ENCODE assay signal across 20 cellular contexts in the genomic region with DNA sequence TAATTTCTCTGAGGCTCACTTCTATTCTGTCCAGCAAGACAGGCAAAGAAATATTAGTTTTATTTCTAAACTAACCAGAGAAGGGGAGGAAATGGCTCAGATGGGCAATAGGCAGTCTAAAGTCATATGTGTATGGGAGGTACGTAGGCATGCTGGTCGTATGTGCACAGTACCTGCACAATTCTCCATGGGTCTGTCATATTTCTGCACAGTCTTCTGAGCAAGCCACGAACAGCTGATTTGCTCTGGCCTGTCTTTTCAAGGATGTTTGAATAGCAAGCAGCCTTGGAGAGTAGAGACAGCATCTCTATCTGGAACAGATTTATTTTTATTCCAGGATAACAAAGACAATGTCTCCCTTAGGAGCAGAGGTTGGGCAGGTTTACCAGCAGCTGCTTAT. TPM values are rescaled to one million over a fixed set of nuclear protein-coding genes. Genes with fewer than 3 reads are reported as not detected.
A peak's percentile ranks its signal among the peaks of the same experiment; 100 is the strongest.
DNase-seq lines count a peak whose midpoint lies in the region; TF ChIP-seq lines count a peak whose summit lies in the region.
"Had no signal": no experiment of that assay in that cellular context is flagged by ENCODE, and none has a peak within 500 bp of the region (broad histone marks: within the 10 kb centered on the region; RNA-seq: fewer than 3 reads in every experiment).

No MANE protein-coding gene starts in this region.

- H3K36me3 Mint-ChIP-seq in MCF 10A (ENCODE audit: insufficient read depth, unreplicated experiment) (no peaks in the 10 kb centered on the region), neural progenitor cell (peaks cover 2% of the 10 kb centered on the region), HFFc6 (ENCODE audit: low read depth) (no peaks in the 10 kb centered on the region)

- H3K27ac ChIP-seq in breast epithelium (no peak overlapping the region), mesenchymal stem cell (ENCODE audit: low read length, poor library complexity, severe bottlenecking) (no peak overlapping the region), neural progenitor cell (no peak overlapping the region), trophoblast cell (ENCODE audit: low read depth, low read length) (no peak overlapping the region)
- H3K27ac ChIP-seq: 22Rv1, BLaER1 had no signal

- H3K4me1 ChIP-seq in breast epithelium, result no peaks in the 10 kb centered on the region
- peaks cover 26% of the 10 kb centered on the region for H3K4me1 ChIP-seq in mesenchymal stem cell (ENCODE audit: control insufficient read depth, insufficient read depth, low read depth, low read length)
- peaks cover 2% of the 10 kb centered on the region for H3K4me1 ChIP-seq in neural progenitor cell
- H3K4me1 ChIP-seq in trophoblast cell (ENCODE audit: control insufficient read depth in 1 of 2, insufficient read depth in 2 of 2, low read length in 2 of 2), result peaks cover 10 to 17% of the 10 kb centered on the region in 2 experiments
- H3K4me1 ChIP-seq: BLaER1, Caco-2 had no signal

- H3K79me1 ChIP-seq in mesenchymal stem cell (replicated peaks; ENCODE audit: low read length, poor library complexity, severe bottlenecking) (peaks cover 27% of the 10 kb centered on the region), trophoblast cell (ENCODE audit: low read length) (peaks cover 2% of the 10 kb centered on the region)

- H3K4me1 Mint-ChIP-seq in MCF 10A (ENCODE audit: insufficient read depth, unreplicated experiment) (peaks cover 23% of the 10 kb centered on the region), neural progenitor cell (peaks cover 11% of the 10 kb centered on the region), HFFc6 (ENCODE audit: low read depth) (peaks cover 31% of the 10 kb centered on the region)

- H3K27me3 ChIP-seq in breast epithelium, result no peaks in the 10 kb centered on the region
- no peaks in the 10 kb centered on the region for H3K27me3 ChIP-seq in mesenchymal stem cell (ENCODE audit: control insufficient read depth in 1 of 2, insufficient read depth in 1 of 2, low read length in 2 of 2)
- no peaks in the 10 kb centered on the region for H3K27me3 ChIP-seq in neural progenitor cell
- H3K27me3 ChIP-seq in trophoblast cell (ENCODE audit: insufficient read depth, low read length), result no peaks in the 10 kb centered on the region
- H3K27me3 ChIP-seq: BE2C, BLaER1 had no signal

- H4K91ac ChIP-seq in mesenchymal stem cell (ENCODE audit: low read length) (no peak overlapping the region), trophoblast cell (ENCODE audit: low read depth, low read length) (no peak overlapping the region)

- no peak overlapping the region for H4K12ac ChIP-seq in trophoblast cell (ENCODE audit: low read depth, low read length)

- H2AK5ac ChIP-seq in mesenchymal stem cell (ENCODE audit: low read length, severe bottlenecking), result peak overlapping the region; percentile 27
- H2AK5ac ChIP-seq in trophoblast cell (ENCODE audit: low read length), result no peak overlapping the region

- H3K18ac ChIP-seq in mesenchymal stem cell (ENCODE audit: low read depth in 1 of 2, low read length in 2 of 2) (no peak overlapping the region), trophoblast cell (ENCODE audit: low read length) (no peak overlapping the region)

- no peaks in the 10 kb centered on the region for H3K9me3 ChIP-seq in breast epithelium
- H3K9me3 ChIP-seq in mesenchymal stem cell (ENCODE audit: control insufficient read depth, low read length), result no peaks in the 10 kb centered on the region
- no peaks in the 10 kb centered on the region for H3K9me3 ChIP-seq in neural progenitor cell (ENCODE audit: low read depth)
- peaks cover 4% of the 10 kb centered on the region for H3K9me3 ChIP-seq in trophoblast cell (ENCODE audit: insufficient read depth, low read depth, low read length)
- H3K9me3 ChIP-seq: BE2C, BLaER1, Caco-2 had no signal

- TF ChIP-seq POLR2A in breast epithelium (IDR thresholded peaks at IDR 0.05), result no peak

- intact Hi-C loops in MCF 10A (cut with micrococcal nuclease), result no loop called here
- intact Hi-C loops in breast epithelium (cut with DNase I; ENCODE audit: low total_unique reads), result no loop called here

- no peaks in the 10 kb centered on the region for H3K36me3 ChIP-seq in breast epithelium
- peaks cover 0 to 3% of the 10 kb centered on the region in 2 experiments for H3K36me3 ChIP-seq in mesenchymal stem cell (ENCODE audit: control insufficient read depth in 1 of 2, insufficient read depth in 2 of 2, low read depth in 1 of 2, low read length in 2 of 2)
- no peaks in the 10 kb centered on the region for H3K36me3 ChIP-seq in neural progenitor cell
- H3K36me3 ChIP-seq in trophoblast cell (ENCODE audit: control insufficient read depth in 1 of 2, insufficient read depth in 2 of 2, low read length in 2 of 2), result no peaks in the 10 kb centered on the region
- H3K36me3 ChIP-seq: BE2C, BLaER1 had no signal

- no peak overlapping the region for H3K23ac ChIP-seq in mesenchymal stem cell (ENCODE audit: low read length in 2 of 2)
- H3K23ac ChIP-seq in trophoblast cell (ENCODE audit: low read length), result no peak overlapping the region

- CTCF ChIA-PET in MCF 10A (lab: Yijun Ruan, JAX), result interaction anchor here (0.6 to 5.4 kb wide), 4 partner anchors 24 to 231 kb away, joined by 3 to 38 read pairs (median 4); no protein-coding TSS in a partner anchor

- no peak overlapping the region for H4K8ac ChIP-seq in mesenchymal stem cell (ENCODE audit: low read length)
- H4K8ac ChIP-seq in trophoblast cell (ENCODE audit: low read depth, low read length), result no peak overlapping the region

- peaks cover 4% of the 10 kb centered on the region for H3F3A ChIP-seq in neural progenitor cell (ENCODE audit: low read depth)

- H2BK12ac ChIP-seq in mesenchymal stem cell (ENCODE audit: low read length in 2 of 2) (peak overlapping the region in 1 of 2 experiments; percentile 29), trophoblast cell (ENCODE audit: low read length) (no peak overlapping the region)

- H3K4me3 ChIP-seq in breast epithelium, result no peak overlapping the region
- no peak overlapping the region for H3K4me3 ChIP-seq in mesenchymal stem cell (ENCODE audit: insufficient read depth in 1 of 2, low read depth in 1 of 2, low read length in 2 of 2)
- no peak overlapping the region for H3K4me3 ChIP-seq in neural progenitor cell
- no peak overlapping the region for H3K4me3 ChIP-seq in trophoblast cell (ENCODE audit: low read depth, low read length)
- H3K4me3 ChIP-seq: BLaER1 had no signal

- H3K9ac ChIP-seq in mesenchymal stem cell (ENCODE audit: low read length) (no peak overlapping the region), neural progenitor cell (no peak overlapping the region), trophoblast cell (ENCODE audit: low read length) (no peak overlapping the region)
- H3K9ac ChIP-seq: BLaER1 had no signal

- H3K4me2 ChIP-seq in mesenchymal stem cell (ENCODE audit: low read length, poor library complexity, severe bottlenecking) (no peak overlapping the region), neural progenitor cell (no peak overlapping the region), trophoblast cell (ENCODE audit: low read length) (no peak overlapping the region)
- H3K4me2 ChIP-seq: BLaER1 had no signal

- H2BK5ac ChIP-seq in mesenchymal stem cell (ENCODE audit: low read depth, low read length, poor library complexity, severe bottlenecking), result no peak overlapping the region
- H2BK5ac ChIP-seq in trophoblast cell (ENCODE audit: low read depth, low read length, poor library complexity), result no peak overlapping the region

- H2BK120ac ChIP-seq in mesenchymal stem cell (ENCODE audit: low read depth, low read length), result no peak overlapping the region
- no peak overlapping the region for H2BK120ac ChIP-seq in trophoblast cell (ENCODE audit: insufficient read depth, low read length, poor library complexity)

- POLR2A ChIA-PET in MCF 10A (lab: Yijun Ruan, JAX), result interaction anchor here (1.5 kb wide), 1 partner anchor 10 kb away, joined by 4 read pairs; no protein-coding TSS in a partner anchor

- H2AFZ ChIP-seq in mesenchymal stem cell (ENCODE audit: low read depth, low read length) (no peak overlapping the region), neural progenitor cell (replicated peaks) (no peak overlapping the region), trophoblast cell (ENCODE audit: insufficient read depth, low read length, poor library complexity) (no peak overlapping the region)

- H3K4ac ChIP-seq in mesenchymal stem cell (ENCODE audit: low read depth in 1 of 2, low read length in 2 of 2), result no peak overlapping the region
- H3K4ac ChIP-seq in trophoblast cell (ENCODE audit: low read depth, low read length), result no peak overlapping the region

- no peaks in the 10 kb centered on the region for H3K27me3 Mint-ChIP-seq in MCF 10A (ENCODE audit: insufficient read depth, unreplicated experiment)
- H3K27me3 Mint-ChIP-seq in neural progenitor cell (ENCODE audit: insufficient read depth, low read depth), result peaks cover 5% of the 10 kb centered on the region
- no peaks in the 10 kb centered on the region for H3K27me3 Mint-ChIP-seq in HFFc6 (ENCODE audit: insufficient read depth)
- H3K27me3 Mint-ChIP-seq: CD4-positive, alpha-beta T cell had no signal

- TF ChIP-seq CTCF in MCF 10A (IDR thresholded peaks at IDR 0.05; ENCODE audit: unreplicated experiment), result no peak
- TF ChIP-seq CTCF in breast epithelium (IDR thresholded peaks at IDR 0.05), result no peak
- TF ChIP-seq CTCF in neural progenitor cell (IDR thresholded peaks at IDR 0.05), result no peak
- TF ChIP-seq CTCF in HFFc6 (IDR thresholded peaks at IDR 0.05), result no peak

- H3K9me3 Mint-ChIP-seq in MCF 10A (ENCODE audit: unreplicated experiment) (no peaks in the 10 kb centered on the region), neural progenitor cell (no peaks in the 10 kb centered on the region), HFFc6 (no peaks in the 10 kb centered on the region)
- H3K9me3 Mint-ChIP-seq: CD4-positive, alpha-beta T cell; CD8-positive, alpha-beta T cell had no signal

- no peaks in the 10 kb centered on the region for H4K20me1 ChIP-seq in neural progenitor cell (ENCODE audit: low read depth)

- no TSS peak for BruUV-seq in MCF 10A (replicated peaks; lab: Mats Ljungman, UMichigan)

- no peak overlapping the region for H2BK15ac ChIP-seq in mesenchymal stem cell (ENCODE audit: low read depth, poor library complexity, severe bottlenecking)

- DNase-seq in MCF 10A (ENCODE audit: unreplicated experiment) (no peak), breast epithelium (ENCODE audit: low spot score in 2 of 2) (no peak), mesenchymal stem cell (no peak), neural progenitor cell (ENCODE audit: low spot score) (no peak), trophoblast cell (peak; percentile 63 to 67), anterior cingulate cortex (lab: John Stamatoyannopoulos, UW) (no peak), occipital lobe (lab: John Stamatoyannopoulos, UW) (no peak), HFFc6 (no peak)
- DNase-seq: ACHN; BE2C; C1 segment of cervical spinal cord; Caco-2; Calu3; CD4-positive, alpha-beta T cell; CD8-positive, alpha-beta T cell; DMS79 treated with DMSO at 0.1 percent for 48 hours; GF-D8 had no signal

- H3K14ac ChIP-seq in mesenchymal stem cell (ENCODE audit: low read length in 2 of 2) (no peak overlapping the region), trophoblast cell (ENCODE audit: low read length) (no peak overlapping the region)

- H3K27ac Mint-ChIP-seq in MCF 10A (ENCODE audit: low read depth, unreplicated experiment) (peak overlapping the region; percentile 30), neural progenitor cell (peak overlapping the region; percentile 72), HFFc6 (no peak overlapping the region)
- H3K27ac Mint-ChIP-seq: CD4-positive, alpha-beta T cell; CD8-positive, alpha-beta T cell had no signal

- 94% methylated on average over 2 of the region's 3 CpGs for WGBS in mesenchymal stem cell
- WGBS in trophoblast cell (ENCODE audit: extremely low coverage, insufficient coverage, insufficient read length), result no CpG with 5 or more reads among the region's 3 CpGs

- H3K4me3 Mint-ChIP-seq in MCF 10A (ENCODE audit: unreplicated experiment), result no peak overlapping the region
- no peak overlapping the region for H3K4me3 Mint-ChIP-seq in neural progenitor cell
- H3K4me3 Mint-ChIP-seq in HFFc6, result no peak overlapping the region
- H3K4me3 Mint-ChIP-seq: CD14-positive monocyte; CD4-positive, alpha-beta T cell; CD8-positive, alpha-beta T cell had no signal

- H3K79me2 ChIP-seq in neural progenitor cell (ENCODE audit: low read depth) (no peaks in the 10 kb centered on the region), trophoblast cell (ENCODE audit: control insufficient read depth, insufficient read depth, low read length, poor library complexity) (no peaks in the 10 kb centered on the region)

RNA-seq across cellular contexts. Expression of gene WDR25, which starts 38.9 kb away (rescaled TPM):
- total RNA-seq in MCF 10A (2022) (14.3 and 18.2 TPM in 2 replicates), breast epithelium (10 to 100 TPM in 2 of 3 donors, 1 to 10 TPM in 1; 8.0 to 14.2 (median 12.5) TPM), neural progenitor cell (ENCODE audit: low replicate concordance) (4.9 and 13.6 TPM in 2 replicates), occipital lobe (16.5 TPM)
- polyA plus RNA-seq in mesenchymal stem cell (2013, experiment 1 of 2), result 12.3 TPM
- 12.0 TPM for polyA plus RNA-seq in mesenchymal stem cell (2013, experiment 2 of 2)
- polyA plus RNA-seq in trophoblast cell (2013), result 3.6 and 3.8 TPM in 2 replicates
- 10 to 100 TPM in 5 of 6 experiments, 1 to 10 TPM in 1; 9.2 to 12.0 (median 10.4) TPM for total RNA-seq in HFFc6 (2021; fragmentation: NEBNext Ultra II Directional; extraction: Animal tissue kit (Norgen Biotek cat#: 25700))

Comparison
In these comparisons a context has a peak if more than half of its experiments do, and no peak if none do; other contexts are left out.
1. DNase-seq: peak in trophoblast cell (2 of 2); none in MCF 10A (single experiment), breast epithelium (0 of 2), mesenchymal stem cell (single experiment), neural progenitor cell (single experiment), anterior cingulate cortex (0 of 58), occipital lobe (single experiment) and HFFc6 (single experiment).